ENCODE assay signal across 8 cellular contexts in genomic region chr15:39140060-39140604, GRCh38.
DNase-seq lines count a peak whose midpoint lies in the region; ATAC-seq and TF ChIP-seq lines count a peak whose summit lies in the region.

No MANE protein-coding gene starts in this region.

- peak overlapping the region; percentile 99 for H3K27ac ChIP-seq in mesodermal cell (ENCODE audit: low read depth, low read length, severe bottlenecking)

- WGBS in mesodermal cell (ENCODE audit: insufficient coverage in 2 of 2), 2 experiments: 25 to 50% methylated on average over 1 to 2 of the region's 3 CpGs

- H3K36me3 ChIP-seq in mesodermal cell (ENCODE audit: control insufficient read depth, insufficient read depth, low read length): no peaks in the 10 kb centered on the region

- no peak overlapping the region for H3K4me3 ChIP-seq in astrocyte of the cerebellum (ENCODE audit: low read depth, low read length)
- H3K4me3 ChIP-seq in mesodermal cell (ENCODE audit: extremely low read depth, insufficient read depth, low read length, poor library complexity, severe bottlenecking): no peak overlapping the region

- H3K4me1 ChIP-seq in mesodermal cell (ENCODE audit: control insufficient read depth, insufficient read depth, low read length, poor library complexity, severe bottlenecking): peaks cover 35% of the 10 kb centered on the region

- peak; percentile 92 for DNase-seq in ELR (ENCODE audit: low read depth)
- peak; percentile 79 for DNase-seq in astrocyte of the cerebellum (ENCODE audit: low read depth)
- DNase-seq in iPS-NIHi11 (ENCODE audit: low spot score): no peak
- DNase-seq in kidney glomerular epithelial cell (lab: John Stamatoyannopoulos, UW): no peak

- in situ Hi-C loops in astrocyte of the cerebellum (cut with HindIII; ENCODE audit: low sequenced_read_pairs): no loop called here

- no peaks in the 10 kb centered on the region for H3K9me3 ChIP-seq in mesodermal cell (ENCODE audit: control insufficient read depth, low read length)

- TF ChIP-seq CTCF in astrocyte of the cerebellum (IDR thresholded peaks at IDR 0.05; ENCODE audit: low read depth, low read length, missing control alignments): no peak

- peak; percentile 55 for ATAC-seq in HG03457 (IDR thresholded peaks at IDR 0.05; ENCODE audit: unreplicated experiment)
- no peak for ATAC-seq in HG03571 (IDR thresholded peaks at IDR 0.05; ENCODE audit: unreplicated experiment)
- no peak for ATAC-seq in HG03025 (IDR thresholded peaks at IDR 0.05; ENCODE audit: low FRiP score, unreplicated experiment)

Comparison
In these comparisons a context has a peak if more than half of its experiments do, and no peak if none do; other contexts are left out.
1. DNase-seq: peak in ELR (single experiment) and astrocyte of the cerebellum (single experiment); none in iPS-NIHi11 (single experiment) and kidney glomerular epithelial cell (single experiment).